ENCODE assay signal across 26 cellular contexts in the genomic region with DNA sequence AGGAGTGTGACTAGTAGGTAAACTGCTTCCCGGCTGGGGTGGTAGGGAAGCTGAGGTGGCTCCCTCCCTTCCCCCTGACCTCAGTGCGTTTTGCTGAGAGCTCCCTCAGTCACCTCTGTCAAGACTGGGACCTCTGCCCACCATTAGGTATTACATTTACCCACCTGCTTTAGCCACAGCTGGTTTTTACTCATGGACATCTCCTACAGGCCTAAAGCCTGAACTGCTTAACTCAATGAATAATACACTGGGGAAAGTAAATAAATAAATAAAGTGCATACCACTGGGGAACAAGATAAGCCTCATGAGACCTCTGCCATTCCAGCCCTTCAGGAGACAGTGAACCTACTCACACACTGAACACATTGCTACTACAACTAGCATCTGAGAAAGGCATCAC.
"Had no signal": no experiment of that assay in that cellular context is flagged by ENCODE, and none has a peak within 500 bp of the region (broad histone marks: within the 10 kb centered on the region; RNA-seq: fewer than 3 reads in every experiment).

No MANE protein-coding gene starts in this region.

- H3K4me1 ChIP-seq: breast epithelium, colonic mucosa, lower lobe of right lung, sigmoid colon, transverse colon had no signal

- FAIRE-seq: astrocyte, TTC549, urothelium cell line had no signal

- H3K4me3 Mint-ChIP-seq: activated naive CD8-positive, alpha-beta T cell; activated T-cell treated with anti-CD3 and anti-CD28 coated beads, Interleukin-2, amount 50 U/mL, for 4 hours; central memory CD8-positive, alpha-beta T cell; immature natural killer cell; naive thymus-derived CD4-positive, alpha-beta T cell; neural crest cell; stimulated activated naive B cell treated with anti-CD40 and anti-IgM and Interleukin-4, amounts not matched to agents 10 μg/mL and 1 μg/mL and 100 μg/mL, for 72 hours had no signal

- H3K9me3 ChIP-seq: breast epithelium, colonic mucosa had no signal

- H3K27me3 Mint-ChIP-seq: activated naive CD8-positive, alpha-beta T cell; central memory CD8-positive, alpha-beta T cell; stimulated activated naive B cell treated with anti-CD40 and anti-IgM and Interleukin-4, amounts not matched to agents 10 μg/mL and 1 μg/mL and 100 μg/mL, for 72 hours had no signal

- H3K4me1 Mint-ChIP-seq: neural crest cell had no signal

- H3K4me3 ChIP-seq: adrenal gland, breast epithelium, colonic mucosa, lower lobe of right lung, sigmoid colon, transverse colon had no signal

- H3K27ac ChIP-seq: adrenal gland, breast epithelium, colonic mucosa, lower lobe of right lung, sigmoid colon, transverse colon, WERI-Rb-1 had no signal

- H3K36me3 ChIP-seq: adrenal gland, breast epithelium, colonic mucosa, lower lobe of right lung, sigmoid colon, transverse colon, WERI-Rb-1 had no signal

- DNase-seq: activated CD8-positive, alpha-beta memory T cell treated with anti-CD3 and anti-CD28 coated beads for 24 hours; activated CD8-positive, alpha-beta memory T cell treated with anti-CD3 and anti-CD28 coated beads, Interleukin-2, amount 50 U/mL, for 48 hours; activated naive CD4-positive, alpha-beta T cell; activated T-cell treated with anti-CD3 and anti-CD28 coated beads, Interleukin-2, amount 50 U/mL, for 4 hours; adrenal gland; colonic mucosa; immature natural killer cell; lower lobe of right lung; naive thymus-derived CD4-positive, alpha-beta T cell; occipital lobe; posterior cingulate gyrus; sigmoid colon; stimulated activated CD4-positive, alpha-beta T cell treated with anti-CD3 and anti-CD28 coated beads, Interleukin-2, amount 100 ng/mL, for 48 hours; stimulated activated CD8-positive, alpha-beta memory T cell treated with anti-CD3 and anti-CD28 coated beads, Interleukin-4, amount 100 ng/mL, for 48 hours; stimulated activated naive B cell treated with anti-CD40 and anti-IgM and Interleukin-4, amounts not matched to agents 10 μg/mL and 1 μg/mL and 100 μg/mL, for 72 hours; transverse colon; WERI-Rb-1 had no signal

- H3K27ac Mint-ChIP-seq: activated naive CD8-positive, alpha-beta T cell; activated T-helper 2 cell treated with anti-CD3 and anti-CD28 coated beads, Interferon-gamma antibody, Interleukin-2, Interleukin-4, amounts not matched to agents 10 μg/mL and 5 μg/mL and 100 μg/mL, durations not matched to agents 14 hours and 24 hours and 36 hours; immature natural killer cell; naive thymus-derived CD4-positive, alpha-beta T cell; stimulated activated naive B cell treated with anti-CD40 and anti-IgM and Interleukin-4, amounts not matched to agents 10 μg/mL and 1 μg/mL and 100 μg/mL, for 72 hours had no signal

- H3K27me3 ChIP-seq: adrenal gland, breast epithelium, colonic mucosa, sigmoid colon, transverse colon had no signal

- ATAC-seq: activated T-cell treated with anti-CD3 and anti-CD28 coated beads, Interleukin-2, amount 50 U/mL, for 4 hours; left lobe of liver; lower lobe of right lung; naive thymus-derived CD4-positive, alpha-beta T cell; stimulated activated naive B cell treated with anti-CD40 and anti-IgM and Interleukin-4, amounts not matched to agents 10 μg/mL and 1 μg/mL and 100 μg/mL, for 72 hours had no signal
